ENCODE assay signal across 32 cellular contexts in the genomic region with DNA sequence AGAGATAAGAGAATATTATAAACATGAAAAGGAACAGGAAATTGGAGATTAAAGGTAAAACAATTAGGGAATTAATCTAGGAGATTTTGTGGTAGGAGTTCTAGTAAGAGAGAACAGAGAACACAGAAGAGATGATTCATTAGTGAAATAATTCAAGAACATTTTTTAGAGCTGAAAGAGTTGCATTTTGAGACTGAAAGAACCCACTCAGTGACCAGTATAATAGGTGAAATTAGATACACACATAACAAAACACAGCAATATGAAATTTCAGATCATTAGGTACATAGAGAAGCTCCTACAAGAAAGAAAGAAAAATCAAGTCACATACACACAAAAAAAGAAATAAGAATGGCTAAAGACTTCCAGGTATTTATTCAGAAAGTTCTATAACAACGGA.
"Had no signal": no experiment of that assay in that cellular context is flagged by ENCODE, and none has a peak within 500 bp of the region (broad histone marks: within the 10 kb centered on the region; RNA-seq: fewer than 3 reads in every experiment).

No MANE protein-coding gene starts in this region.

- FAIRE-seq: pancreas, small intestine had no signal

- H3K4me1 ChIP-seq: neural progenitor cell, pancreas, parathyroid adenoma, prostate gland, psoas muscle, right atrium auricular region, right lobe of liver, sigmoid colon, spleen had no signal

- H3K9ac ChIP-seq: neural progenitor cell, parathyroid adenoma had no signal

- H3K36me3 ChIP-seq: neural progenitor cell, neutrophil, ovary, pancreas, prostate gland, right atrium auricular region, right lobe of liver, sigmoid colon, spleen had no signal

- H3K27ac ChIP-seq: neural progenitor cell, neutrophil, ovary, pancreas, parathyroid adenoma, prostate gland, psoas muscle, right atrium auricular region, right lobe of liver, sigmoid colon, skin epidermis, spleen had no signal

- H3K79me2 ChIP-seq: parathyroid adenoma had no signal

- H3K27me3 ChIP-seq: neural progenitor cell, neutrophil, ovary, pancreas, right atrium auricular region, right lobe of liver, sigmoid colon had no signal

- H3K4me3 ChIP-seq: neural progenitor cell, ovary, pancreas, prostate gland, psoas muscle, right atrium auricular region, right lobe of liver, sigmoid colon, skin epidermis, smooth muscle cell, spleen had no signal

- ATAC-seq: naive thymus-derived CD4-positive, alpha-beta T cell; naive thymus-derived CD8-positive, alpha-beta T cell; natural killer cell; natural killer cell treated with Interleukin-12 subunit alpha and Interleukin-12 subunit beta and Interleukin-15 and Interleukin-18, amount 100 ng/mL, for 72 hours; pancreas; psoas muscle; right cardiac atrium; sciatic nerve had no signal

- H3K27ac Mint-ChIP-seq: naive B cell; naive thymus-derived CD4-positive, alpha-beta T cell; naive thymus-derived CD8-positive, alpha-beta T cell; natural killer cell; natural killer cell treated with Interleukin-12 subunit alpha and Interleukin-12 subunit beta and Interleukin-15 and Interleukin-18, amount 100 ng/mL, for 72 hours; nephron; nephron progenitor cell; neural progenitor cell had no signal

- DNase-seq: naive B cell; naive thymus-derived CD4-positive, alpha-beta T cell; naive thymus-derived CD8-positive, alpha-beta T cell; natural killer cell; nephron progenitor cell; nucleus accumbens; occipital lobe; ovary; pancreas; posterior cingulate gyrus; psoas muscle; retina; right cardiac atrium; right lobe of liver; sigmoid colon; small intestine; spleen; stimulated activated CD4-positive, alpha-beta T cell treated with anti-CD3 and anti-CD28 coated beads, Interleukin-12 subunit alpha, Interleukin-12 subunit beta, amount 100 ng/mL, for 4 hours; stimulated activated CD4-positive, alpha-beta T cell treated with anti-CD3 and anti-CD28 coated beads, Interleukin-15, amount 100 ng/mL, for 24 hours; stimulated activated CD4-positive, alpha-beta T cell treated with anti-CD3 and anti-CD28 coated beads, Interleukin-1b, Interleukin-23, amount 100 ng/mL, for 48 hours; stimulated activated CD4-positive, alpha-beta T cell treated with anti-CD3 and anti-CD28 coated beads, Interleukin-2, amount 100 ng/mL, for 24 hours had no signal

- H3K9me3 ChIP-seq: neutrophil, ovary, pancreas, prostate gland, psoas muscle, right atrium auricular region, right lobe of liver, sigmoid colon, spleen had no signal

- H3K4me3 Mint-ChIP-seq: naive B cell; naive thymus-derived CD4-positive, alpha-beta T cell; naive thymus-derived CD8-positive, alpha-beta T cell; natural killer cell; natural killer cell treated with Interleukin-12 subunit alpha and Interleukin-12 subunit beta and Interleukin-15 and Interleukin-18, amount 100 ng/mL, for 72 hours; nephron; nephron progenitor cell; neural crest cell; neural progenitor cell had no signal

- H3K4me2 ChIP-seq: neural progenitor cell, smooth muscle cell had no signal

- H3K4me1 Mint-ChIP-seq: naive B cell; naive thymus-derived CD4-positive, alpha-beta T cell; naive thymus-derived CD8-positive, alpha-beta T cell; natural killer cell; nephron; nephron progenitor cell; neural crest cell; neural progenitor cell had no signal

- H3K9me3 Mint-ChIP-seq: natural killer cell; natural killer cell treated with Interleukin-12 subunit alpha and Interleukin-12 subunit beta and Interleukin-15 and Interleukin-18, amount 100 ng/mL, for 72 hours; neural progenitor cell had no signal

- H2AFZ ChIP-seq: neural progenitor cell, parathyroid adenoma had no signal

- H3K36me3 Mint-ChIP-seq: naive B cell; naive thymus-derived CD4-positive, alpha-beta T cell; naive thymus-derived CD8-positive, alpha-beta T cell; natural killer cell; natural killer cell treated with Interleukin-12 subunit alpha and Interleukin-12 subunit beta and Interleukin-15 and Interleukin-18, amount 100 ng/mL, for 72 hours; neural progenitor cell had no signal
